Comparison of ENCODE assay signal across 19 cellular contexts in genomic region chr5:129110742-129111141, GRCh38.
"Had no signal": no experiment of that assay in that cellular context is flagged by ENCODE, and none has a peak within 500 bp of the region (broad histone marks: within the 10 kb centered on the region; RNA-seq: fewer than 3 reads in every experiment).

No MANE protein-coding gene starts in this region.

- H3K27ac Mint-ChIP-seq: activated B cell treated with CpG ODN at 0.5 μM for 24 hours; activated CD4-positive, alpha-beta T cell treated with anti-CD3 and anti-CD28 coated beads, Interleukin-2, amount 10 ng/mL, durations not matched to agents 7 days and 5 days; activated naive CD4-positive, alpha-beta T cell treated with anti-CD3 and anti-CD28 coated beads, Interleukin-2, amount 10 ng/mL, durations not matched to agents 7 days and 5 days; activated T-helper 2 cell treated with anti-CD3 and anti-CD28 coated beads, Interferon-gamma antibody, Interleukin-2, Interleukin-4, amounts not matched to agents 10 μg/mL and 5 μg/mL and 100 μg/mL, durations not matched to agents 14 hours and 24 hours and 36 hours; dendritic cell treated with granulocyte-macrophage colony-stimulating factor and Interleukin-4, amounts not matched to agents 40 ng/mL and 50 ng/mL, for 4 days; stimulated activated naive B cell treated with anti-CD40 and anti-IgM and Interleukin-4, amounts not matched to agents 10 μg/mL and 1 μg/mL and 100 μg/mL, for 72 hours; T-helper 1 cell treated with Interleukin-12 subunit alpha and Interleukin-12 subunit beta and Interleukin-4 antibody, amounts not matched to agents 30 μg/mL and 1 μg/mL, for 36 hours had no signal

- DNase-seq: activated B cell treated with CpG ODN at 0.5 μM for 24 hours; activated CD4-positive, alpha-beta T cell treated with anti-CD3 and anti-CD28 coated beads, Interleukin-2, amount 10 ng/mL, durations not matched to agents 7 days and 5 days; activated CD8-positive, alpha-beta memory T cell treated with anti-CD3 and anti-CD28 coated beads for 24 hours; activated naive CD4-positive, alpha-beta T cell treated with anti-CD3 and anti-CD28 coated beads, Interleukin-2, amount 10 ng/mL, durations not matched to agents 7 days and 5 days; amniotic stem cell; body of pancreas; effector memory CD8-positive, alpha-beta T cell; foreskin melanocyte; heart left ventricle; left lung; pancreas; stimulated activated naive B cell treated with anti-CD40 and anti-IgM and Interleukin-4, amounts not matched to agents 10 μg/mL and 1 μg/mL and 100 μg/mL, for 72 hours; trophoblast cell had no signal

- H3K4me1 ChIP-seq: body of pancreas, left lung, pancreas had no signal

- FAIRE-seq: islet of Langerhans, pancreas had no signal

- H3K4me3 Mint-ChIP-seq: activated B cell treated with CpG ODN at 0.5 μM for 24 hours; activated CD4-positive, alpha-beta T cell treated with anti-CD3 and anti-CD28 coated beads, Interleukin-2, amount 10 ng/mL, durations not matched to agents 7 days and 5 days; activated naive CD4-positive, alpha-beta T cell treated with anti-CD3 and anti-CD28 coated beads, Interleukin-2, amount 10 ng/mL, durations not matched to agents 7 days and 5 days; dendritic cell treated with granulocyte-macrophage colony-stimulating factor and Interleukin-4, amounts not matched to agents 40 ng/mL and 50 ng/mL, for 4 days; effector memory CD8-positive, alpha-beta T cell; neural crest cell; stimulated activated naive B cell treated with anti-CD40 and anti-IgM and Interleukin-4, amounts not matched to agents 10 μg/mL and 1 μg/mL and 100 μg/mL, for 72 hours; T-helper 1 cell treated with Interleukin-12 subunit alpha and Interleukin-12 subunit beta and Interleukin-4 antibody, amounts not matched to agents 30 μg/mL and 1 μg/mL, for 36 hours had no signal

- H3K9me3 Mint-ChIP-seq: activated B cell treated with CpG ODN at 0.5 μM for 24 hours; activated CD4-positive, alpha-beta T cell treated with anti-CD3 and anti-CD28 coated beads, Interleukin-2, amount 10 ng/mL, durations not matched to agents 7 days and 5 days; activated naive CD4-positive, alpha-beta T cell treated with anti-CD3 and anti-CD28 coated beads, Interleukin-2, amount 10 ng/mL, durations not matched to agents 7 days and 5 days; activated T-helper 2 cell treated with anti-CD3 and anti-CD28 coated beads, Interferon-gamma antibody, Interleukin-2, Interleukin-4, amounts not matched to agents 10 μg/mL and 5 μg/mL and 100 μg/mL, durations not matched to agents 14 hours and 24 hours and 36 hours; dendritic cell treated with granulocyte-macrophage colony-stimulating factor and Interleukin-4, amounts not matched to agents 40 ng/mL and 50 ng/mL, for 4 days; effector memory CD8-positive, alpha-beta T cell; neural crest cell; stimulated activated naive B cell treated with anti-CD40 and anti-IgM and Interleukin-4, amounts not matched to agents 10 μg/mL and 1 μg/mL and 100 μg/mL, for 72 hours; T-helper 1 cell treated with Interleukin-12 subunit alpha and Interleukin-12 subunit beta and Interleukin-4 antibody, amounts not matched to agents 30 μg/mL and 1 μg/mL, for 36 hours had no signal

- H3K27me3 Mint-ChIP-seq: activated B cell treated with CpG ODN at 0.5 μM for 24 hours; activated CD4-positive, alpha-beta T cell treated with anti-CD3 and anti-CD28 coated beads, Interleukin-2, amount 10 ng/mL, durations not matched to agents 7 days and 5 days; activated naive CD4-positive, alpha-beta T cell treated with anti-CD3 and anti-CD28 coated beads, Interleukin-2, amount 10 ng/mL, durations not matched to agents 7 days and 5 days; dendritic cell treated with granulocyte-macrophage colony-stimulating factor and Interleukin-4, amounts not matched to agents 40 ng/mL and 50 ng/mL, for 4 days; effector memory CD8-positive, alpha-beta T cell; stimulated activated naive B cell treated with anti-CD40 and anti-IgM and Interleukin-4, amounts not matched to agents 10 μg/mL and 1 μg/mL and 100 μg/mL, for 72 hours had no signal

- H3K27ac ChIP-seq: body of pancreas, heart left ventricle, left lung, pancreas had no signal

- H3K4me2 ChIP-seq: smooth muscle cell had no signal

- H3K27me3 ChIP-seq: body of pancreas, heart left ventricle, left lung, pancreas had no signal

- H3K4me1 Mint-ChIP-seq: activated B cell treated with CpG ODN at 0.5 μM for 24 hours; activated naive CD4-positive, alpha-beta T cell treated with anti-CD3 and anti-CD28 coated beads, Interleukin-2, amount 10 ng/mL, durations not matched to agents 7 days and 5 days; neural crest cell had no signal

- ATAC-seq: body of pancreas; effector memory CD8-positive, alpha-beta T cell; left lung; pancreas; stimulated activated naive B cell treated with anti-CD40 and anti-IgM and Interleukin-4, amounts not matched to agents 10 μg/mL and 1 μg/mL and 100 μg/mL, for 72 hours had no signal

- H3K4me3 ChIP-seq: body of pancreas, heart left ventricle, left lung, pancreas, smooth muscle cell had no signal

- H3K9me3 ChIP-seq: body of pancreas, heart left ventricle, left lung, pancreas had no signal
